Comparison of ENCODE assay signal across 27 cellular contexts in genomic region chr4:7552466-7552865, GRCh38.
DNase-seq lines count a peak whose midpoint lies in the region; ATAC-seq, FAIRE-seq and TF ChIP-seq lines count a peak whose summit lies in the region.
"Had no signal": no experiment of that assay in that cellular context is flagged by ENCODE, and none has a peak within 500 bp of the region (broad histone marks: within the 10 kb centered on the region; RNA-seq: fewer than 3 reads in every experiment).

No MANE protein-coding gene starts in this region.

- no peak for FAIRE-seq in kidney (lab: Jason Lieb, UNC)
- FAIRE-seq: A549, GM12878, GM12892, GM18507, GM19239 had no signal

- no peak for TF ChIP-seq EP300 in esophagus muscularis mucosa (IDR thresholded peaks at IDR 0.05)

- no peak overlapping the region for H3K27ac ChIP-seq in kidney (ENCODE audit: low read depth in 2 of 2, low read length in 2 of 2)
- no peak overlapping the region for H3K27ac ChIP-seq in esophagus muscularis mucosa (replicated peaks in 1 of 4)
- H3K27ac ChIP-seq: 22Rv1; A549; BLaER1 treated with 17β-estradiol and CSF1 and Interleukin-3, amounts not matched to agents 10 nM and 100 nM; C4-2B had no signal

- H3K27ac Mint-ChIP-seq in chondrocyte (ENCODE audit: unreplicated experiment): no peak overlapping the region
- H3K27ac Mint-ChIP-seq: B cell; CD4-positive, alpha-beta T cell; CD8-positive, alpha-beta T cell had no signal

- H3K4me1 Mint-ChIP-seq in chondrocyte (ENCODE audit: low read depth): peaks cover 7% of the 10 kb centered on the region
- H3K4me1 Mint-ChIP-seq: B cell had no signal

- H3K9me3 ChIP-seq in kidney (ENCODE audit: control insufficient read depth in 1 of 2, low read length in 2 of 2) (peaks cover 3 to 17% of the 10 kb centered on the region in 2 donors), esophagus muscularis mucosa (peaks cover 0 to 20% (median 15%) of the 10 kb centered on the region in 4 donors)

- peaks cover 9% of the 10 kb centered on the region for H3K27me3 Mint-ChIP-seq in chondrocyte (ENCODE audit: low read depth)
- H3K27me3 Mint-ChIP-seq: B cell had no signal

- no peak for TF ChIP-seq POLR2A in esophagus muscularis mucosa (IDR thresholded peaks at IDR 0.05; ENCODE audit: low read depth)

- ATAC-seq in HG03442 (IDR thresholded peaks at IDR 0.05; ENCODE audit: unreplicated experiment): no peak
- no peak for ATAC-seq in GM21390 (IDR thresholded peaks at IDR 0.05; ENCODE audit: unreplicated experiment)
- ATAC-seq: A549; CD8-positive, alpha-beta T cell; GM12878 had no signal

- intact Hi-C loops in kidney (cut with DNase I) (no loop called here), esophagus muscularis mucosa (cut with DNase I) (no loop called here)

- H3K4me1 ChIP-seq in kidney (ENCODE audit: control insufficient read depth in 1 of 2, insufficient read depth in 1 of 2, low read depth in 1 of 2, low read length in 2 of 2) (no peaks in the 10 kb centered on the region), esophagus muscularis mucosa (peaks cover 0 to 8% (median 5%) of the 10 kb centered on the region in 4 donors)
- H3K4me1 ChIP-seq: A549; BLaER1 treated with 17β-estradiol and CSF1 and Interleukin-3, amounts not matched to agents 10 nM and 100 nM had no signal

- H3K4me3 Mint-ChIP-seq in chondrocyte (ENCODE audit: unreplicated experiment): no peak overlapping the region
- H3K4me3 Mint-ChIP-seq: B cell; CD4-positive, alpha-beta T cell; CD8-positive, alpha-beta T cell had no signal

- 65% methylated on average over 2 of the region's 3 CpGs for WGBS in esophagus muscularis mucosa

- H3K4me3 ChIP-seq in kidney (ENCODE audit: low read length in 2 of 2) (no peak overlapping the region), esophagus muscularis mucosa (no peak overlapping the region)
- H3K4me3 ChIP-seq: A549, GM12878 had no signal

- H3K9me3 Mint-ChIP-seq in chondrocyte (ENCODE audit: low read depth): peaks cover 34% of the 10 kb centered on the region

- TF ChIP-seq CTCF in chondrocyte (IDR thresholded peaks at IDR 0.05) (no peak), kidney (IDR thresholded peaks at IDR 0.05; ENCODE audit: borderline replicate concordance, extremely low read depth, insufficient read depth) (no peak), esophagus muscularis mucosa (IDR thresholded peaks at IDR 0.05) (no peak)

- H3K36me3 ChIP-seq in kidney (ENCODE audit: control insufficient read depth in 1 of 2, insufficient read depth in 2 of 2, low read length in 2 of 2) (no peaks in the 10 kb centered on the region), esophagus muscularis mucosa (no peaks in the 10 kb centered on the region)

- no peak overlapping the region for H3K9ac ChIP-seq in kidney (ENCODE audit: low read length in 2 of 2)
- H3K9ac ChIP-seq: BLaER1 treated with 17β-estradiol and CSF1 and Interleukin-3, amounts not matched to agents 10 nM and 100 nM had no signal

- peak; percentile 43 for DNase-seq in NCI-H748 (lab: John Stamatoyannopoulos, UW; ENCODE audit: unreplicated experiment)
- DNase-seq in NCI-H748 treated with DMSO at 0.1 percent for 48 hours (lab: John Stamatoyannopoulos, UW): no peak
- peak; percentile 64 for DNase-seq in COR-L47 (lab: John Stamatoyannopoulos, UW)
- peak; percentile 49 for DNase-seq in chondrocyte (ENCODE audit: low spot score)
- DNase-seq in kidney: peak; percentile 61
- DNase-seq in esophagus muscularis mucosa (ENCODE audit: extremely low spot score): no peak
- DNase-seq: AML-193; CD4-positive, alpha-beta T cell; CD8-positive, alpha-beta T cell; DMS 273 treated with DMSO at 0.1 percent for 48 hours; DMS153; DMS53; DMS79; DND-41; EL; GDM1 had no signal

- peaks cover 10% of the 10 kb centered on the region for H3K36me3 Mint-ChIP-seq in chondrocyte (ENCODE audit: low read depth)

- no peaks in the 10 kb centered on the region for H3K27me3 ChIP-seq in esophagus muscularis mucosa
- H3K27me3 ChIP-seq: BLaER1 treated with 17β-estradiol and CSF1 and Interleukin-3, amounts not matched to agents 10 nM and 100 nM had no signal

Comparison
In these comparisons a context has a peak if more than half of its experiments do, and no peak if none do; other contexts are left out.
1. DNase-seq: peak in NCI-H748 (single experiment), COR-L47 (single experiment), chondrocyte (single experiment) and kidney (single experiment); none in NCI-H748 treated with DMSO at 0.1 percent for 48 hours (single experiment) and esophagus muscularis mucosa (single experiment).